1 cellular context compared by ENCODE assay signal in genomic region chr14:68469208-68469713, GRCh38.
TF ChIP-seq lines count a peak whose summit lies in the region.

No MANE protein-coding gene starts in this region.

TF ChIP-seq in HepG2, 621 proteins besides CTCF, POLR2A, EP300 and RAD21 (continued from another document and continues in another):
- TF ChIP-seq ZNF703 (CRISPR knock-in tag; IDR thresholded peaks at IDR 0.05; ENCODE audit: borderline replicate concordance) (0 out of 2 replicates have a peak, but pooled peaks have one; percentile 70), THRA (CRISPR knock-in tag; IDR thresholded peaks at IDR 0.05; ENCODE audit: borderline replicate concordance) (0 out of 2 replicates have a peak, but pooled peaks have one; percentile 28), TBX2 (CRISPR knock-in tag; IDR thresholded peaks at IDR 0.05; ENCODE audit: borderline replicate concordance) (peak; percentile 93), HMG20B (CRISPR knock-in tag; conservative IDR thresholded peaks at IDR 0.05) (peak; percentile 98), DMTF1 (CRISPR knock-in tag; IDR thresholded peaks at IDR 0.05) (no peak), FOXK1 (CRISPR knock-in tag; IDR thresholded peaks at IDR 0.05; ENCODE audit: borderline replicate concordance, low read depth) (peak; percentile 76; the same call in 1 of the 2 replicates), ZEB1 (IDR thresholded peaks at IDR 0.05; ENCODE audit: insufficient replicate concordance, low read depth) (peak; percentile 41), ZNF782 (CRISPR knock-in tag; IDR thresholded peaks at IDR 0.05; ENCODE audit: borderline replicate concordance) (0 out of 2 replicates have a peak, but pooled peaks have one; percentile 1), GATA4 (IDR thresholded peaks at IDR 0.05; ENCODE audit: borderline replicate concordance, low read depth) (peak; percentile 45; the same call in 1 of the 2 replicates), NR2F1 (CRISPR knock-in tag; IDR thresholded peaks at IDR 0.05) (peak; percentile 93 to 97), NR2C2 (CRISPR knock-in tag; IDR thresholded peaks at IDR 0.05; ENCODE audit: borderline replicate concordance) (peak; percentile 84), FOXO1 (CRISPR knock-in tag; IDR thresholded peaks at IDR 0.05) (peak; percentile 46), HMG20A (CRISPR knock-in tag; IDR thresholded peaks at IDR 0.05; ENCODE audit: borderline replicate concordance) (peak; percentile 99), ZNF17 (CRISPR knock-in tag; IDR thresholded peaks at IDR 0.05) (no peak), SKI (IDR thresholded peaks at IDR 0.05; ENCODE audit: partially characterized antibody) (peak; percentile 62), RARA (CRISPR knock-in tag; IDR thresholded peaks at IDR 0.05) (peak; percentile 90), ZNF362 (CRISPR knock-in tag; IDR thresholded peaks at IDR 0.05; ENCODE audit: borderline replicate concordance) (peak; percentile 58; the same call in 1 of the 2 replicates), ZSCAN12 (CRISPR knock-in tag; IDR thresholded peaks at IDR 0.05) (no peak), NCOR1 (IDR thresholded peaks at IDR 0.05; ENCODE audit: borderline replicate concordance, low read length) (peak; percentile 87), PTBP1 (IDR thresholded peaks at IDR 0.05; ENCODE audit: low read depth, low read length, poor library complexity, severe bottlenecking) (no peak), GTF2F1 (IDR thresholded peaks at IDR 0.05; ENCODE audit: low read length) (no peak)
- TF ChIP-seq, protein P1, sequence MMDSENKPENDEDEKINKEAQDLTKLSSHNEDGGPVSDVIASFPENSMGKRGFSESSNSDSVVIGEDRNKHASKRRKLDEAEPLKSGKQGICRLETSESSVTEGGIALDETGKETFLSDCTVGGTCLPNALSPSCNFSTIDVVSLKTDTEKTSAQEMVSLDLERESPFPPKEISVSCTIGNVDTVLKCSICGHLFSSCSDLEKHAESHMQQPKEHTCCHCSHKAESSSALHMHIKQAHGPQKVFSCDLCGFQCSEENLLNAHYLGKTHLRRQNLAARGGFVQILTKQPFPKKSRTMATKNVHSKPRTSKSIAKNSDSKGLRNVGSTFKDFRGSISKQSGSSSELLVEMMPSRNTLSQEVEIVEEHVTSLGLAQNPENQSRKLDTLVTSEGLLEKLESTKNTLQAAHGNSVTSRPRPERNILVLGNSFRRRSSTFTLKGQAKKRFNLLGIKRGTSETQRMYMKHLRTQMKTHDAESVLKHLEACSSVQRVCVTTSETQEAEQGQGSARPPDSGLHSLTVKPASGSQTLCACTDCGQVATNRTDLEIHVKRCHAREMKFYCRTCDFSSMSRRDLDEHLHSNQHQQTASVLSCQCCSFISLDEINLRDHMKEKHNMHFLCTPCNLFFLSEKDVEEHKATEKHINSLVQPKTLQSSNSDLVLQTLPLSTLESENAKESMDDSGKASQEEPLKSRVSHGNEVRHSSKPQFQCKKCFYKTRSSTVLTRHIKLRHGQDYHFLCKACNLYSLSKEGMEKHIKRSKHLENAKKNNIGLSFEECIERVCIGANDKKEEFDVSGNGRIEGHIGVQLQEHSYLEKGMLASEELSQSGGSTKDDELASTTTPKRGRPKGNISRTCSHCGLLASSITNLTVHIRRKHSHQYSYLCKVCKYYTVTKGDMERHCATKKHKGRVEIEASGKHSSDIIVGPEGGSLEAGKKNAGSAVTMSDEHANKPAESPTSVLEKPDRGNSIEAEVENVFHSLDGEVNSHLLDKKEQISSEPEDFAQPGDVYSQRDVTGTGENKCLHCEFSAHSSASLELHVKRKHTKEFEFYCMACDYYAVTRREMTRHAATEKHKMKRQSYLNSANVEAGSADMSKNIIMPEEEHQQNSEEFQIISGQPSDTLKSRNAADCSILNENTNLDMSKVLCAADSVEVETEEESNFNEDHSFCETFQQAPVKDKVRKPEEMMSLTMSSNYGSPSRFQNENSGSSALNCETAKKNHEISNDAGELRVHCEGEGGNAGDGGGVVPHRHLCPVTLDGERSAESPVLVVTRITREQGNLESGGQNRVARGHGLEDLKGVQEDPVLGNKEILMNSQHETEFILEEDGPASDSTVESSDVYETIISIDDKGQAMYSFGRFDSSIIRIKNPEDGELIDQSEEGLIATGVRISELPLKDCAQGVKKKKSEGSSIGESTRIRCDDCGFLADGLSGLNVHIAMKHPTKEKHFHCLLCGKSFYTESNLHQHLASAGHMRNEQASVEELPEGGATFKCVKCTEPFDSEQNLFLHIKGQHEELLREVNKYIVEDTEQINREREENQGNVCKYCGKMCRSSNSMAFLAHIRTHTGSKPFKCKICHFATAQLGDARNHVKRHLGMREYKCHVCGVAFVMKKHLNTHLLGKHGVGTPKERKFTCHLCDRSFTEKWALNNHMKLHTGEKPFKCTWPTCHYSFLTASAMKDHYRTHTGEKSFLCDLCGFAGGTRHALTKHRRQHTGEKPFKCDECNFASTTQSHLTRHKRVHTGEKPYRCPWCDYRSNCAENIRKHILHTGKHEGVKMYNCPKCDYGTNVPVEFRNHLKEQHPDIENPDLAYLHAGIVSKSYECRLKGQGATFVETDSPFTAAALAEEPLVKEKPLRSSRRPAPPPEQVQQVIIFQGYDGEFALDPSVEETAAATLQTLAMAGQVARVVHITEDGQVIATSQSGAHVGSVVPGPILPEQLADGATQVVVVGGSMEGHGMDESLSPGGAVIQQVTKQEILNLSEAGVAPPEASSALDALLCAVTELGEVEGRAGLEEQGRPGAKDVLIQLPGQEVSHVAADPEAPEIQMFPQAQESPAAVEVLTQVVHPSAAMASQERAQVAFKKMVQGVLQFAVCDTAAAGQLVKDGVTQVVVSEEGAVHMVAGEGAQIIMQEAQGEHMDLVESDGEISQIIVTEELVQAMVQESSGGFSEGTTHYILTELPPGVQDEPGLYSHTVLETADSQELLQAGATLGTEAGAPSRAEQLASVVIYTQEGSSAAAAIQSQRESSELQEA (CRISPR knock-in tag; IDR thresholded peaks at IDR 0.05; ENCODE audit: not compliant biosample characterization) = no peak
- TF ChIP-seq, protein P2, sequence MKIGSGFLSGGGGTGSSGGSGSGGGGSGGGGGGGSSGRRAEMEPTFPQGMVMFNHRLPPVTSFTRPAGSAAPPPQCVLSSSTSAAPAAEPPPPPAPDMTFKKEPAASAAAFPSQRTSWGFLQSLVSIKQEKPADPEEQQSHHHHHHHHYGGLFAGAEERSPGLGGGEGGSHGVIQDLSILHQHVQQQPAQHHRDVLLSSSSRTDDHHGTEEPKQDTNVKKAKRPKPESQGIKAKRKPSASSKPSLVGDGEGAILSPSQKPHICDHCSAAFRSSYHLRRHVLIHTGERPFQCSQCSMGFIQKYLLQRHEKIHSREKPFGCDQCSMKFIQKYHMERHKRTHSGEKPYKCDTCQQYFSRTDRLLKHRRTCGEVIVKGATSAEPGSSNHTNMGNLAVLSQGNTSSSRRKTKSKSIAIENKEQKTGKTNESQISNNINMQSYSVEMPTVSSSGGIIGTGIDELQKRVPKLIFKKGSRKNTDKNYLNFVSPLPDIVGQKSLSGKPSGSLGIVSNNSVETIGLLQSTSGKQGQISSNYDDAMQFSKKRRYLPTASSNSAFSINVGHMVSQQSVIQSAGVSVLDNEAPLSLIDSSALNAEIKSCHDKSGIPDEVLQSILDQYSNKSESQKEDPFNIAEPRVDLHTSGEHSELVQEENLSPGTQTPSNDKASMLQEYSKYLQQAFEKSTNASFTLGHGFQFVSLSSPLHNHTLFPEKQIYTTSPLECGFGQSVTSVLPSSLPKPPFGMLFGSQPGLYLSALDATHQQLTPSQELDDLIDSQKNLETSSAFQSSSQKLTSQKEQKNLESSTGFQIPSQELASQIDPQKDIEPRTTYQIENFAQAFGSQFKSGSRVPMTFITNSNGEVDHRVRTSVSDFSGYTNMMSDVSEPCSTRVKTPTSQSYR (CRISPR knock-in tag; IDR thresholded peaks at IDR 0.05; ENCODE audit: borderline replicate concordance) = 0 out of 2 replicates have a peak, but pooled peaks have one; percentile 17
- TF ChIP-seq, protein P3, sequence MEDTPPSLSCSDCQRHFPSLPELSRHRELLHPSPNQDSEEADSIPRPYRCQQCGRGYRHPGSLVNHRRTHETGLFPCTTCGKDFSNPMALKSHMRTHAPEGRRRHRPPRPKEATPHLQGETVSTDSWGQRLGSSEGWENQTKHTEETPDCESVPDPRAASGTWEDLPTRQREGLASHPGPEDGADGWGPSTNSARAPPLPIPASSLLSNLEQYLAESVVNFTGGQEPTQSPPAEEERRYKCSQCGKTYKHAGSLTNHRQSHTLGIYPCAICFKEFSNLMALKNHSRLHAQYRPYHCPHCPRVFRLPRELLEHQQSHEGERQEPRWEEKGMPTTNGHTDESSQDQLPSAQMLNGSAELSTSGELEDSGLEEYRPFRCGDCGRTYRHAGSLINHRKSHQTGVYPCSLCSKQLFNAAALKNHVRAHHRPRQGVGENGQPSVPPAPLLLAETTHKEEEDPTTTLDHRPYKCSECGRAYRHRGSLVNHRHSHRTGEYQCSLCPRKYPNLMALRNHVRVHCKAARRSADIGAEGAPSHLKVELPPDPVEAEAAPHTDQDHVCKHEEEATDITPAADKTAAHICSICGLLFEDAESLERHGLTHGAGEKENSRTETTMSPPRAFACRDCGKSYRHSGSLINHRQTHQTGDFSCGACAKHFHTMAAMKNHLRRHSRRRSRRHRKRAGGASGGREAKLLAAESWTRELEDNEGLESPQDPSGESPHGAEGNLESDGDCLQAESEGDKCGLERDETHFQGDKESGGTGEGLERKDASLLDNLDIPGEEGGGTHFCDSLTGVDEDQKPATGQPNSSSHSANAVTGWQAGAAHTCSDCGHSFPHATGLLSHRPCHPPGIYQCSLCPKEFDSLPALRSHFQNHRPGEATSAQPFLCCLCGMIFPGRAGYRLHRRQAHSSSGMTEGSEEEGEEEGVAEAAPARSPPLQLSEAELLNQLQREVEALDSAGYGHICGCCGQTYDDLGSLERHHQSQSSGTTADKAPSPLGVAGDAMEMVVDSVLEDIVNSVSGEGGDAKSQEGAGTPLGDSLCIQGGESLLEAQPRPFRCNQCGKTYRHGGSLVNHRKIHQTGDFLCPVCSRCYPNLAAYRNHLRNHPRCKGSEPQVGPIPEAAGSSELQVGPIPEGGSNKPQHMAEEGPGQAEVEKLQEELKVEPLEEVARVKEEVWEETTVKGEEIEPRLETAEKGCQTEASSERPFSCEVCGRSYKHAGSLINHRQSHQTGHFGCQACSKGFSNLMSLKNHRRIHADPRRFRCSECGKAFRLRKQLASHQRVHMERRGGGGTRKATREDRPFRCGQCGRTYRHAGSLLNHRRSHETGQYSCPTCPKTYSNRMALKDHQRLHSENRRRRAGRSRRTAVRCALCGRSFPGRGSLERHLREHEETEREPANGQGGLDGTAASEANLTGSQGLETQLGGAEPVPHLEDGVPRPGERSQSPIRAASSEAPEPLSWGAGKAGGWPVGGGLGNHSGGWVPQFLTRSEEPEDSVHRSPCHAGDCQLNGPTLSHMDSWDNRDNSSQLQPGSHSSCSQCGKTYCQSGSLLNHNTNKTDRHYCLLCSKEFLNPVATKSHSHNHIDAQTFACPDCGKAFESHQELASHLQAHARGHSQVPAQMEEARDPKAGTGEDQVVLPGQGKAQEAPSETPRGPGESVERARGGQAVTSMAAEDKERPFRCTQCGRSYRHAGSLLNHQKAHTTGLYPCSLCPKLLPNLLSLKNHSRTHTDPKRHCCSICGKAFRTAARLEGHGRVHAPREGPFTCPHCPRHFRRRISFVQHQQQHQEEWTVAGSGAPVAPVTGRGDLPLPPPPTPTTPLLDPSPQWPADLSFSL (CRISPR knock-in tag; IDR thresholded peaks at IDR 0.05) = peak; percentile 28; the same call in 1 of the 2 replicates
- TF ChIP-seq, protein P4, sequence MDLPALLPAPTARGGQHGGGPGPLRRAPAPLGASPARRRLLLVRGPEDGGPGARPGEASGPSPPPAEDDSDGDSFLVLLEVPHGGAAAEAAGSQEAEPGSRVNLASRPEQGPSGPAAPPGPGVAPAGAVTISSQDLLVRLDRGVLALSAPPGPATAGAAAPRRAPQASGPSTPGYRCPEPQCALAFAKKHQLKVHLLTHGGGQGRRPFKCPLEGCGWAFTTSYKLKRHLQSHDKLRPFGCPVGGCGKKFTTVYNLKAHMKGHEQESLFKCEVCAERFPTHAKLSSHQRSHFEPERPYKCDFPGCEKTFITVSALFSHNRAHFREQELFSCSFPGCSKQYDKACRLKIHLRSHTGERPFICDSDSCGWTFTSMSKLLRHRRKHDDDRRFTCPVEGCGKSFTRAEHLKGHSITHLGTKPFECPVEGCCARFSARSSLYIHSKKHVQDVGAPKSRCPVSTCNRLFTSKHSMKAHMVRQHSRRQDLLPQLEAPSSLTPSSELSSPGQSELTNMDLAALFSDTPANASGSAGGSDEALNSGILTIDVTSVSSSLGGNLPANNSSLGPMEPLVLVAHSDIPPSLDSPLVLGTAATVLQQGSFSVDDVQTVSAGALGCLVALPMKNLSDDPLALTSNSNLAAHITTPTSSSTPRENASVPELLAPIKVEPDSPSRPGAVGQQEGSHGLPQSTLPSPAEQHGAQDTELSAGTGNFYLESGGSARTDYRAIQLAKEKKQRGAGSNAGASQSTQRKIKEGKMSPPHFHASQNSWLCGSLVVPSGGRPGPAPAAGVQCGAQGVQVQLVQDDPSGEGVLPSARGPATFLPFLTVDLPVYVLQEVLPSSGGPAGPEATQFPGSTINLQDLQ (CRISPR knock-in tag; IDR thresholded peaks at IDR 0.05) = no peak
